Comparison of ENCODE assay signal across 1 cellular context in the genomic region with DNA sequence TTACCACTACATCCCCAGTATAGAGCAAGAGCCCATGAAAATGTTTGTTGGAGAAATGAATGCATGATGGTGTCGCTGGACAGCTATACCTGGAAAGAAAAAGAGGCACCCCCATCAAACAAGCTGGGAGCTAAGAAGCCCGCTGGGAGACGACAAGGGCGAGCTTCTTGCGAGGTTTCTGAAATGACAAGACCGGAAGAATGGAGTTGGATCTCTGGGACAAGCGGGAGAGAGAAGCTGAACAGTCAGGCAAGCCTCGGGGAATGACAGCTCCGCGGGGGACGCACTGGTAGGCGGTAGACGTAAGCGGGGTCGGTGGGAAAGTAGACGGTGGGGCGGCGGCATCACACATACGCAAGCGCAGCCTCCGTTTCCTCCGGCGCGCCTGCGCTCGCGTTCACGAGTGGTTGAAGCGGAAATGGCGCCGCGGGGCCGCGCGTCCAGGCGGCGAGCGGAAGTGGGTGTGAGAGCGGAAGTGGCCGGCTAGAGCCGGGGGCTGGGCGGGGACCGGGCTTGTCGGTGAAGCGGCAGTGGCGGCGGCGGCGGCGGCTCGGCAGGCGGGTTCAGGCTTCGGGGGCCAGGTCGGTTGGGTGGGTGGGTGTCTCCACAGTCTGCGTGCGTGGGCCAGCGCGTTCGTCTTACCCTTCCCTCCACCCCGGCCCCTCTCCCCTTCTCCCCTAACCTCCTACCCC.
TF ChIP-seq lines count a peak whose summit lies in the region.

A gene (plus strand): TSS at position 516 of the 692 bp plus-strand sequence. CDS start 282 bp downstream, outside the sequence.

TF ChIP-seq in HEK293, 187 proteins besides CTCF, POLR2A, EP300 and RAD21 (continued from another document):
- TF ChIP-seq, protein P1, sequence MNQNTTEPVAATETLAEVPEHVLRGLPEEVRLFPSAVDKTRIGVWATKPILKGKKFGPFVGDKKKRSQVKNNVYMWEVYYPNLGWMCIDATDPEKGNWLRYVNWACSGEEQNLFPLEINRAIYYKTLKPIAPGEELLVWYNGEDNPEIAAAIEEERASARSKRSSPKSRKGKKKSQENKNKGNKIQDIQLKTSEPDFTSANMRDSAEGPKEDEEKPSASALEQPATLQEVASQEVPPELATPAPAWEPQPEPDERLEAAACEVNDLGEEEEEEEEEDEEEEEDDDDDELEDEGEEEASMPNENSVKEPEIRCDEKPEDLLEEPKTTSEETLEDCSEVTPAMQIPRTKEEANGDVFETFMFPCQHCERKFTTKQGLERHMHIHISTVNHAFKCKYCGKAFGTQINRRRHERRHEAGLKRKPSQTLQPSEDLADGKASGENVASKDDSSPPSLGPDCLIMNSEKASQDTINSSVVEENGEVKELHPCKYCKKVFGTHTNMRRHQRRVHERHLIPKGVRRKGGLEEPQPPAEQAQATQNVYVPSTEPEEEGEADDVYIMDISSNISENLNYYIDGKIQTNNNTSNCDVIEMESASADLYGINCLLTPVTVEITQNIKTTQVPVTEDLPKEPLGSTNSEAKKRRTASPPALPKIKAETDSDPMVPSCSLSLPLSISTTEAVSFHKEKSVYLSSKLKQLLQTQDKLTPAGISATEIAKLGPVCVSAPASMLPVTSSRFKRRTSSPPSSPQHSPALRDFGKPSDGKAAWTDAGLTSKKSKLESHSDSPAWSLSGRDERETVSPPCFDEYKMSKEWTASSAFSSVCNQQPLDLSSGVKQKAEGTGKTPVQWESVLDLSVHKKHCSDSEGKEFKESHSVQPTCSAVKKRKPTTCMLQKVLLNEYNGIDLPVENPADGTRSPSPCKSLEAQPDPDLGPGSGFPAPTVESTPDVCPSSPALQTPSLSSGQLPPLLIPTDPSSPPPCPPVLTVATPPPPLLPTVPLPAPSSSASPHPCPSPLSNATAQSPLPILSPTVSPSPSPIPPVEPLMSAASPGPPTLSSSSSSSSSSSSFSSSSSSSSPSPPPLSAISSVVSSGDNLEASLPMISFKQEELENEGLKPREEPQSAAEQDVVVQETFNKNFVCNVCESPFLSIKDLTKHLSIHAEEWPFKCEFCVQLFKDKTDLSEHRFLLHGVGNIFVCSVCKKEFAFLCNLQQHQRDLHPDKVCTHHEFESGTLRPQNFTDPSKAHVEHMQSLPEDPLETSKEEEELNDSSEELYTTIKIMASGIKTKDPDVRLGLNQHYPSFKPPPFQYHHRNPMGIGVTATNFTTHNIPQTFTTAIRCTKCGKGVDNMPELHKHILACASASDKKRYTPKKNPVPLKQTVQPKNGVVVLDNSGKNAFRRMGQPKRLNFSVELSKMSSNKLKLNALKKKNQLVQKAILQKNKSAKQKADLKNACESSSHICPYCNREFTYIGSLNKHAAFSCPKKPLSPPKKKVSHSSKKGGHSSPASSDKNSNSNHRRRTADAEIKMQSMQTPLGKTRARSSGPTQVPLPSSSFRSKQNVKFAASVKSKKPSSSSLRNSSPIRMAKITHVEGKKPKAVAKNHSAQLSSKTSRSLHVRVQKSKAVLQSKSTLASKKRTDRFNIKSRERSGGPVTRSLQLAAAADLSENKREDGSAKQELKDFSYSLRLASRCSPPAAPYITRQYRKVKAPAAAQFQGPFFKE (tag by site-specific recombination; IDR thresholded peaks at IDR 0.05; ENCODE audit: borderline replicate concordance), result no peak
- TF ChIP-seq, protein P2, sequence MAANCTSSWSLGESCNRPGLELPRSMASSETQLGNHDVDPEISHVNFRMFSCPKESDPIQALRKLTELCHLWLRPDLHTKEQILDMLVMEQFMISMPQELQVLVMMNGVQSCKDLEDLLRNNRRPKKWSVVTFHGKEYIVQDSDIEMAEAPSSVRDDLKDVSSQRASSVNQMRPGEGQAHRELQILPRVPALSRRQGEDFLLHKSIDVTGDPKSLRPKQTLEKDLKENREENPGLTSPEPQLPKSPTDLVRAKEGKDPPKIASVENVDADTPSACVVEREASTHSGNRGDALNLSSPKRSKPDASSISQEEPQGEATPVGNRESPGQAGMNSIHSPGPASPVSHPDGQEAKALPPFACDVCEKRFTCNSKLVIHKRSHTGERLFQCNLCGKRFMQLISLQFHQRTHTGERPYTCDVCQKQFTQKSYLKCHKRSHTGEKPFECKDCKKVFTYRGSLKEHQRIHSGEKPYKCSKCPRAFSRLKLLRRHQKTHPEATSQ (tag by site-specific recombination; IDR thresholded peaks at IDR 0.05), result no peak
- TF ChIP-seq ZNF366 (tag by site-specific recombination; conservative IDR thresholded peaks at IDR 0.05), result no peak; the same call in 1 of the 2 replicates
- TF ChIP-seq, protein P3, sequence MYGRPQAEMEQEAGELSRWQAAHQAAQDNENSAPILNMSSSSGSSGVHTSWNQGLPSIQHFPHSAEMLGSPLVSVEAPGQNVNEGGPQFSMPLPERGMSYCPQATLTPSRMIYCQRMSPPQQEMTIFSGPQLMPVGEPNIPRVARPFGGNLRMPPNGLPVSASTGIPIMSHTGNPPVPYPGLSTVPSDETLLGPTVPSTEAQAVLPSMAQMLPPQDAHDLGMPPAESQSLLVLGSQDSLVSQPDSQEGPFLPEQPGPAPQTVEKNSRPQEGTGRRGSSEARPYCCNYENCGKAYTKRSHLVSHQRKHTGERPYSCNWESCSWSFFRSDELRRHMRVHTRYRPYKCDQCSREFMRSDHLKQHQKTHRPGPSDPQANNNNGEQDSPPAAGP (tag by site-specific recombination; IDR thresholded peaks at IDR 0.05), result no peak
- no peak for TF ChIP-seq ZNF555 (tag by site-specific recombination; conservative IDR thresholded peaks at IDR 0.05)
- TF ChIP-seq, protein P4, sequence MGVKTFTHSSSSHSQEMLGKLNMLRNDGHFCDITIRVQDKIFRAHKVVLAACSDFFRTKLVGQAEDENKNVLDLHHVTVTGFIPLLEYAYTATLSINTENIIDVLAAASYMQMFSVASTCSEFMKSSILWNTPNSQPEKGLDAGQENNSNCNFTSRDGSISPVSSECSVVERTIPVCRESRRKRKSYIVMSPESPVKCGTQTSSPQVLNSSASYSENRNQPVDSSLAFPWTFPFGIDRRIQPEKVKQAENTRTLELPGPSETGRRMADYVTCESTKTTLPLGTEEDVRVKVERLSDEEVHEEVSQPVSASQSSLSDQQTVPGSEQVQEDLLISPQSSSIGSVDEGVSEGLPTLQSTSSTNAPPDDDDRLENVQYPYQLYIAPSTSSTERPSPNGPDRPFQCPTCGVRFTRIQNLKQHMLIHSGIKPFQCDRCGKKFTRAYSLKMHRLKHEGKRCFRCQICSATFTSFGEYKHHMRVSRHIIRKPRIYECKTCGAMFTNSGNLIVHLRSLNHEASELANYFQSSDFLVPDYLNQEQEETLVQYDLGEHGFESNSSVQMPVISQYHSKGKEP (tag by site-specific recombination; IDR thresholded peaks at IDR 0.05), result no peak
- TF ChIP-seq ZNF529 (tag by site-specific recombination; IDR thresholded peaks at IDR 0.05; ENCODE audit: insufficient replicate concordance), result no peak
- TF ChIP-seq ZNF140 (tag by site-specific recombination; IDR thresholded peaks at IDR 0.05), result no peak
- TF ChIP-seq, protein P5, sequence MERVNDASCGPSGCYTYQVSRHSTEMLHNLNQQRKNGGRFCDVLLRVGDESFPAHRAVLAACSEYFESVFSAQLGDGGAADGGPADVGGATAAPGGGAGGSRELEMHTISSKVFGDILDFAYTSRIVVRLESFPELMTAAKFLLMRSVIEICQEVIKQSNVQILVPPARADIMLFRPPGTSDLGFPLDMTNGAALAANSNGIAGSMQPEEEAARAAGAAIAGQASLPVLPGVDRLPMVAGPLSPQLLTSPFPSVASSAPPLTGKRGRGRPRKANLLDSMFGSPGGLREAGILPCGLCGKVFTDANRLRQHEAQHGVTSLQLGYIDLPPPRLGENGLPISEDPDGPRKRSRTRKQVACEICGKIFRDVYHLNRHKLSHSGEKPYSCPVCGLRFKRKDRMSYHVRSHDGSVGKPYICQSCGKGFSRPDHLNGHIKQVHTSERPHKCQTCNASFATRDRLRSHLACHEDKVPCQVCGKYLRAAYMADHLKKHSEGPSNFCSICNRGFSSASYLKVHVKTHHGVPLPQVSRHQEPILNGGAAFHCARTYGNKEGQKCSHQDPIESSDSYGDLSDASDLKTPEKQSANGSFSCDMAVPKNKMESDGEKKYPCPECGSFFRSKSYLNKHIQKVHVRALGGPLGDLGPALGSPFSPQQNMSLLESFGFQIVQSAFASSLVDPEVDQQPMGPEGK (tag by site-specific recombination; IDR thresholded peaks at IDR 0.05), result peak; percentile 38
- TF ChIP-seq ZNF677 (tag by site-specific recombination; IDR thresholded peaks at IDR 0.05), result no peak
- no peak for TF ChIP-seq ZBTB20 (tag by site-specific recombination; IDR thresholded peaks at IDR 0.05)
- TF ChIP-seq ZNF843 (tag by site-specific recombination; IDR thresholded peaks at IDR 0.05), result 0 out of 2 replicates have a peak, but pooled peaks have one; percentile 49
- TF ChIP-seq REPIN1 (tag by site-specific recombination; IDR thresholded peaks at IDR 0.05; ENCODE audit: low read depth), result no peak
- TF ChIP-seq, protein P6, sequence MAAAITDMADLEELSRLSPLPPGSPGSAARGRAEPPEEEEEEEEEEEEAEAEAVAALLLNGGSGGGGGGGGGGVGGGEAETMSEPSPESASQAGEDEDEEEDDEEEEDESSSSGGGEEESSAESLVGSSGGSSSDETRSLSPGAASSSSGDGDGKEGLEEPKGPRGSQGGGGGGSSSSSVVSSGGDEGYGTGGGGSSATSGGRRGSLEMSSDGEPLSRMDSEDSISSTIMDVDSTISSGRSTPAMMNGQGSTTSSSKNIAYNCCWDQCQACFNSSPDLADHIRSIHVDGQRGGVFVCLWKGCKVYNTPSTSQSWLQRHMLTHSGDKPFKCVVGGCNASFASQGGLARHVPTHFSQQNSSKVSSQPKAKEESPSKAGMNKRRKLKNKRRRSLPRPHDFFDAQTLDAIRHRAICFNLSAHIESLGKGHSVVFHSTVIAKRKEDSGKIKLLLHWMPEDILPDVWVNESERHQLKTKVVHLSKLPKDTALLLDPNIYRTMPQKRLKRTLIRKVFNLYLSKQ (tag by site-specific recombination; IDR thresholded peaks at IDR 0.05; ENCODE audit: borderline replicate concordance), result no peak
- TF ChIP-seq ZIC2 (tag by site-specific recombination; IDR thresholded peaks at IDR 0.05), result peak; percentile 62
- TF ChIP-seq FEZF1 (tag by site-specific recombination; IDR thresholded peaks at IDR 0.05), result no peak
- TF ChIP-seq, protein P7, sequence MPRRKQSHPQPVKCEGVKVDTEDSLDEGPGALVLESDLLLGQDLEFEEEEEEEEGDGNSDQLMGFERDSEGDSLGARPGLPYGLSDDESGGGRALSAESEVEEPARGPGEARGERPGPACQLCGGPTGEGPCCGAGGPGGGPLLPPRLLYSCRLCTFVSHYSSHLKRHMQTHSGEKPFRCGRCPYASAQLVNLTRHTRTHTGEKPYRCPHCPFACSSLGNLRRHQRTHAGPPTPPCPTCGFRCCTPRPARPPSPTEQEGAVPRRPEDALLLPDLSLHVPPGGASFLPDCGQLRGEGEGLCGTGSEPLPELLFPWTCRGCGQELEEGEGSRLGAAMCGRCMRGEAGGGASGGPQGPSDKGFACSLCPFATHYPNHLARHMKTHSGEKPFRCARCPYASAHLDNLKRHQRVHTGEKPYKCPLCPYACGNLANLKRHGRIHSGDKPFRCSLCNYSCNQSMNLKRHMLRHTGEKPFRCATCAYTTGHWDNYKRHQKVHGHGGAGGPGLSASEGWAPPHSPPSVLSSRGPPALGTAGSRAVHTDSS (tag by site-specific recombination; IDR thresholded peaks at IDR 0.05), result no peak
- TF ChIP-seq ZNF2 (tag by site-specific recombination; IDR thresholded peaks at IDR 0.05), result no peak
- no peak for TF ChIP-seq ZNF223 (tag by site-specific recombination; IDR thresholded peaks at IDR 0.05)
- TF ChIP-seq ZNF548 (tag by site-specific recombination; IDR thresholded peaks at IDR 0.05), result no peak
- TF ChIP-seq OVOL3 (tag by site-specific recombination; IDR thresholded peaks at IDR 0.05), result no peak
- TF ChIP-seq ZNF558 (tag by site-specific recombination; IDR thresholded peaks at IDR 0.05), result no peak
- TF ChIP-seq, protein P8, sequence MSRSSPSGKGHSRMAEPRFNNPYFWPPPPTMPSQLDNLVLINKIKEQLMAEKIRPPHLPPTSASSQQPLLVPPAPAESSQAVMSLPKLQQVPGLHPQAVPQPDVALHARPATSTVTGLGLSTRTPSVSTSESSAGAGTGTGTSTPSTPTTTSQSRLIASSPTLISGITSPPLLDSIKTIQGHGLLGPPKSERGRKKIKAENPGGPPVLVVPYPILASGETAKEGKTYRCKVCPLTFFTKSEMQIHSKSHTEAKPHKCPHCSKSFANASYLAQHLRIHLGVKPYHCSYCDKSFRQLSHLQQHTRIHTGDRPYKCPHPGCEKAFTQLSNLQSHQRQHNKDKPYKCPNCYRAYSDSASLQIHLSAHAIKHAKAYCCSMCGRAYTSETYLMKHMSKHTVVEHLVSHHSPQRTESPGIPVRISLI (tag by site-specific recombination; IDR thresholded peaks at IDR 0.05), result no peak
- TF ChIP-seq MEIS1 (CRISPR knock-in tag; IDR thresholded peaks at IDR 0.05; ENCODE audit: borderline replicate concordance), result no peak
- no peak for TF ChIP-seq ZBTB1 (tag by site-specific recombination; IDR thresholded peaks at IDR 0.05)
- TF ChIP-seq ZNF266 (tag by site-specific recombination; IDR thresholded peaks at IDR 0.05; ENCODE audit: low read depth), result no peak
- no peak for TF ChIP-seq ZNF350 (tag by site-specific recombination; IDR thresholded peaks at IDR 0.05)
- TF ChIP-seq, protein P9, sequence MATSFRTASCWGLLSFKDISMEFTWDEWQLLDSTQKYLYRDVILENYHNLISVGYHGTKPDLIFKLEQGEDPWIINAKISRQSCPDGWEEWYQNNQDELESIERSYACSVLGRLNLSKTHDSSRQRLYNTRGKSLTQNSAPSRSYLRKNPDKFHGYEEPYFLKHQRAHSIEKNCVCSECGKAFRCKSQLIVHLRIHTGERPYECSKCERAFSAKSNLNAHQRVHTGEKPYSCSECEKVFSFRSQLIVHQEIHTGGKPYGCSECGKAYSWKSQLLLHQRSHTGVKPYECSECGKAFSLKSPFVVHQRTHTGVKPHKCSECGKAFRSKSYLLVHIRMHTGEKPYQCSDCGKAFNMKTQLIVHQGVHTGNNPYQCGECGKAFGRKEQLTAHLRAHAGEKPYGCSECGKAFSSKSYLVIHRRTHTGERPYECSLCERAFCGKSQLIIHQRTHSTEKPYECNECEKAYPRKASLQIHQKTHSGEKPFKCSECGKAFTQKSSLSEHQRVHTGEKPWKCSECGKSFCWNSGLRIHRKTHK (tag by site-specific recombination; IDR thresholded peaks at IDR 0.05), result no peak
- TF ChIP-seq ZNF10 (tag by site-specific recombination; IDR thresholded peaks at IDR 0.05), result no peak
- TF ChIP-seq MZF1 (tag by site-specific recombination; IDR thresholded peaks at IDR 0.05; ENCODE audit: borderline replicate concordance), result no peak
- no peak for TF ChIP-seq ZNF701 (tag by site-specific recombination; IDR thresholded peaks at IDR 0.05)
- no peak for TF ChIP-seq ZNF292 (tag by site-specific recombination; IDR thresholded peaks at IDR 0.05; ENCODE audit: borderline replicate concordance, low read depth)
- no peak for TF ChIP-seq TCF7L2 (IDR thresholded peaks at IDR 0.05; ENCODE audit: borderline replicate concordance, low read depth, low read length)
- TF ChIP-seq, protein P10, sequence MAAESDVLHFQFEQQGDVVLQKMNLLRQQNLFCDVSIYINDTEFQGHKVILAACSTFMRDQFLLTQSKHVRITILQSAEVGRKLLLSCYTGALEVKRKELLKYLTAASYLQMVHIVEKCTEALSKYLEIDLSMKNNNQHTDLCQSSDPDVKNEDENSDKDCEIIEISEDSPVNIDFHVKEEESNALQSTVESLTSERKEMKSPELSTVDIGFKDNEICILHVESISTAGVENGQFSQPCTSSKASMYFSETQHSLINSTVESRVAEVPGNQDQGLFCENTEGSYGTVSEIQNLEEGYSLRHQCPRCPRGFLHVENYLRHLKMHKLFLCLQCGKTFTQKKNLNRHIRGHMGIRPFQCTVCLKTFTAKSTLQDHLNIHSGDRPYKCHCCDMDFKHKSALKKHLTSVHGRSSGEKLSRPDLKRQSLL (tag by site-specific recombination; IDR thresholded peaks at IDR 0.05), result no peak
- TF ChIP-seq ZNF791 (tag by site-specific recombination; IDR thresholded peaks at IDR 0.05), result no peak
- TF ChIP-seq ZNF114 (tag by site-specific recombination; IDR thresholded peaks at IDR 0.05), result no peak
- no peak for TF ChIP-seq SCRT1 (tag by site-specific recombination; IDR thresholded peaks at IDR 0.05; ENCODE audit: borderline replicate concordance)
TF ChIP-seq in HEK293: peak in this region for 29.
